Comparison of ENCODE assay signal across 8 cellular contexts in genomic region chr6:50549460-50549859, GRCh38.
"Had no signal": no experiment of that assay in that cellular context is flagged by ENCODE, and none has a peak within 500 bp of the region (broad histone marks: within the 10 kb centered on the region; RNA-seq: fewer than 3 reads in every experiment).

No MANE protein-coding gene starts in this region.

- H3K27ac Mint-ChIP-seq: IgD-negative memory B cell had no signal

- H3K4me3 Mint-ChIP-seq: IgD-negative memory B cell had no signal

- DNase-seq: IMR-90, KBM-7, KG1 had no signal

- H3K4me3 ChIP-seq: K562 had no signal

- H3K27me3 Mint-ChIP-seq: IgD-negative memory B cell had no signal

- H3K36me3 Mint-ChIP-seq: IgD-negative memory B cell had no signal

- H3K4me2 ChIP-seq: KMS-11 had no signal

- FAIRE-seq: HTR-8/SVneo, K562 had no signal

- H3K4me1 Mint-ChIP-seq: IgD-negative memory B cell had no signal

- ATAC-seq: K562 had no signal

- H3K27ac ChIP-seq: HL-60, KMS-11 had no signal

- H3K9ac ChIP-seq: KMS-11 had no signal
